ENCODE assay signal across 1 cellular context in genomic region chr3:183447206-183448001, GRCh38.
TF ChIP-seq lines count a peak whose summit lies in the region.

No MANE protein-coding gene starts in this region.

TF ChIP-seq in A549, 52 proteins besides CTCF, POLR2A, EP300 and RAD21 (continued from another document):
- TF ChIP-seq PBX3 (IDR thresholded peaks at IDR 0.05): no peak
- no peak for TF ChIP-seq ZNF302 (CRISPR knock-in tag; IDR thresholded peaks at IDR 0.05)
- TF ChIP-seq KDM5A (IDR thresholded peaks at IDR 0.05): no peak
- no peak for TF ChIP-seq CBX8 (IDR thresholded peaks at IDR 0.05)
- 0 out of 3 replicates have a peak, but pooled peaks have one; percentile 41 for TF ChIP-seq BCL3 (IDR thresholded peaks at IDR 0.05)
- TF ChIP-seq MYC (IDR thresholded peaks at IDR 0.05; ENCODE audit: borderline replicate concordance, low read length): no peak
